ENCODE assay signal across 9 cellular contexts in genomic region chr10:110501142-110501937, GRCh38. TPM values are rescaled to one million over a fixed set of nuclear protein-coding genes. Genes with fewer than 3 reads are reported as not detected.
DNase-seq lines count a peak whose midpoint lies in the region; ATAC-seq, FAIRE-seq and TF ChIP-seq lines count a peak whose summit lies in the region.
"Had no signal": no experiment of that assay in that cellular context is flagged by ENCODE, and none has a peak within 500 bp of the region (broad histone marks: within the 10 kb centered on the region; RNA-seq: fewer than 3 reads in every experiment).

No MANE protein-coding gene starts in this region.

- intact Hi-C loops in left ventricle myocardium inferior (cut with micrococcal nuclease), result no loop called here

- no peaks in the 10 kb centered on the region for H3K36me3 ChIP-seq in left ventricle myocardium inferior

- peak overlapping the region; percentile 97 for H3K27ac ChIP-seq in left ventricle myocardium inferior (replicated peaks)

- peak; percentile 76 for FAIRE-seq in G401.6 (lab: Jason Lieb, UNC)
- FAIRE-seq: endometrium had no signal

- H3K9me3 ChIP-seq in left ventricle myocardium inferior (replicated peaks), result no peaks in the 10 kb centered on the region

- peak; percentile 9 for ATAC-seq in HG02798 (IDR thresholded peaks at IDR 0.05; ENCODE audit: poor library complexity, unreplicated experiment)
- ATAC-seq in SK-N-SH treated with all-trans-retinoic acid at 6 μM for 48 hours, result peak; percentile 61
- no peak for ATAC-seq in HG02852 (IDR thresholded peaks at IDR 0.05; ENCODE audit: unreplicated experiment)

- peak in 43 of 56 donors; percentile 6 to 79 (median 40) for DNase-seq in amygdala (lab: John Stamatoyannopoulos, UW)
- peak; percentile 91 for DNase-seq in left ventricle myocardium inferior
- peak; percentile 95 for DNase-seq in renal cortical epithelial cell (ENCODE audit: low read depth)
- DNase-seq in NCI-H1092 (lab: John Stamatoyannopoulos, UW), result no peak

- H3K4me3 ChIP-seq in left ventricle myocardium inferior, result peak overlapping the region; percentile 88

- H3K4me1 ChIP-seq in left ventricle myocardium inferior, result peaks cover 93% of the 10 kb centered on the region

- no peaks in the 10 kb centered on the region for H3K27me3 ChIP-seq in left ventricle myocardium inferior (ENCODE audit: low read depth)

- no peak for TF ChIP-seq CTCF in left ventricle myocardium inferior (IDR thresholded peaks at IDR 0.05; ENCODE audit: borderline replicate concordance)

TF ChIP-seq in SK-N-SH treated with all-trans-retinoic acid at 6 μM for 48 hours, 23 proteins besides CTCF, POLR2A, EP300 and RAD21:
- no peak for TF ChIP-seq GLIS3 (CRISPR knock-in tag; IDR thresholded peaks at IDR 0.05)
- TF ChIP-seq ZNF565 (CRISPR knock-in tag; conservative IDR thresholded peaks at IDR 0.05; ENCODE audit: low read depth), result no peak
- no peak for TF ChIP-seq TSHZ2 (CRISPR knock-in tag; IDR thresholded peaks at IDR 0.05)
- TF ChIP-seq BACH2 (CRISPR knock-in tag; IDR thresholded peaks at IDR 0.05; ENCODE audit: borderline replicate concordance), result no peak
- TF ChIP-seq PPARA (CRISPR knock-in tag; IDR thresholded peaks at IDR 0.05; ENCODE audit: borderline replicate concordance), result no peak

RNA-seq across cellular contexts. Expression of gene DUSP5, which starts 3.6 kb away (rescaled TPM):
- total RNA-seq in left ventricle myocardium inferior, result 15.0 TPM
- total RNA-seq in renal cortical epithelial cell, result 8.2 and 62.2 TPM in 2 replicates
